9 cellular contexts compared by ENCODE assay signal in genomic region chr2:161141033-161141432, GRCh38. TPM values are rescaled to one million over a fixed set of nuclear protein-coding genes. Genes with fewer than 3 reads are reported as not detected.
DNase-seq lines count a peak whose midpoint lies in the region; ATAC-seq and TF ChIP-seq lines count a peak whose summit lies in the region.
"Had no signal": no experiment of that assay in that cellular context is flagged by ENCODE, and none has a peak within 500 bp of the region (broad histone marks: within the 10 kb centered on the region; RNA-seq: fewer than 3 reads in every experiment).

No MANE protein-coding gene starts in this region.

- POLR2A ChIA-PET in activated CD4-positive, alpha-beta memory T cell treated with anti-CD3 and anti-CD28 coated beads, Interleukin-2, amount 10 ng/mL, durations not matched to agents 7 days and 5 days (lab: Charles Lee) = interaction anchor here (0.9 kb wide), 1 partner anchor 25 kb away, joined by 4 read pairs; no protein-coding TSS in a partner anchor

- CTCF ChIA-PET in activated CD4-positive, alpha-beta memory T cell treated with anti-CD3 and anti-CD28 coated beads, Interleukin-2, amount 10 ng/mL, durations not matched to agents 7 days and 5 days (lab: Charles Lee) = interaction anchor here (1.5 kb wide), 1 partner anchor 78 kb away, joined by 7 read pairs; no protein-coding TSS in a partner anchor

- H3K9ac ChIP-seq in DND-41 (ENCODE audit: low read depth, low read length) = no peak overlapping the region

- peaks cover 80% of the 10 kb centered on the region for H3K4me1 Mint-ChIP-seq in activated CD4-positive, alpha-beta memory T cell treated with anti-CD3 and anti-CD28 coated beads, Interleukin-2, amount 10 ng/mL, durations not matched to agents 7 days and 5 days

- H3K4me3 Mint-ChIP-seq in activated CD4-positive, alpha-beta memory T cell treated with anti-CD3 and anti-CD28 coated beads, Interleukin-2, amount 10 ng/mL, durations not matched to agents 7 days and 5 days = peak overlapping the region; percentile 52
- H3K4me3 Mint-ChIP-seq: mesothelial cell of epicardium had no signal

- peak overlapping the region; percentile 23 for H3K27ac Mint-ChIP-seq in activated CD4-positive, alpha-beta memory T cell treated with anti-CD3 and anti-CD28 coated beads, Interleukin-2, amount 10 ng/mL, durations not matched to agents 7 days and 5 days
- H3K27ac Mint-ChIP-seq: mesothelial cell of epicardium had no signal

- no peaks in the 10 kb centered on the region for H3K36me3 ChIP-seq in DND-41 (ENCODE audit: insufficient read depth, low read length)

- peaks cover 23% of the 10 kb centered on the region for H3K9me3 Mint-ChIP-seq in activated CD4-positive, alpha-beta memory T cell treated with anti-CD3 and anti-CD28 coated beads, Interleukin-2, amount 10 ng/mL, durations not matched to agents 7 days and 5 days

- no peaks in the 10 kb centered on the region for H3K27me3 Mint-ChIP-seq in activated CD4-positive, alpha-beta memory T cell treated with anti-CD3 and anti-CD28 coated beads, Interleukin-2, amount 10 ng/mL, durations not matched to agents 7 days and 5 days

- H3K36me3 Mint-ChIP-seq in activated CD4-positive, alpha-beta memory T cell treated with anti-CD3 and anti-CD28 coated beads, Interleukin-2, amount 10 ng/mL, durations not matched to agents 7 days and 5 days (ENCODE audit: low read depth) = peaks cover 56% of the 10 kb centered on the region

- H4K20me1 ChIP-seq in DND-41 (ENCODE audit: insufficient read depth, low read length) = no peaks in the 10 kb centered on the region

- no peaks in the 10 kb centered on the region; the same call in 1 of the 2 replicates for H3K4me1 ChIP-seq in DND-41 (ENCODE audit: insufficient read depth, low read length)

- H3K9me3 ChIP-seq in DND-41 (ENCODE audit: insufficient read depth, low read length, severe bottlenecking) = no peaks in the 10 kb centered on the region

- ATAC-seq in DND-41 (ENCODE audit: insufficient read depth, low read depth) (peak; percentile 29; the same call in 2 of the 3 replicates), GM19351 (IDR thresholded peaks at IDR 0.05; ENCODE audit: unreplicated experiment) (peak; percentile 46), HG03097 (IDR thresholded peaks at IDR 0.05; ENCODE audit: low FRiP score, unreplicated experiment) (peak; percentile 47), Right ventricle myocardium superior (ENCODE audit: poor library complexity) (no peak)

- no peak overlapping the region for H2AFZ ChIP-seq in DND-41 (ENCODE audit: low read depth, low read length)

- DNase-seq in DND-41 = no peak
- peak; percentile 36 for DNase-seq in activated CD4-positive, alpha-beta memory T cell treated with anti-CD3 and anti-CD28 coated beads, Interleukin-2, amount 10 ng/mL, durations not matched to agents 7 days and 5 days
- DNase-seq in Right ventricle myocardium superior = no peak
- no peak for DNase-seq in NCI-H187 treated with DMSO at 0.1 percent for 48 hours (lab: John Stamatoyannopoulos, UW)
- DNase-seq in NCI-H1092 treated with DMSO at 0.1 percent for 48 hours (lab: John Stamatoyannopoulos, UW) = no peak
- no peak for DNase-seq in NCI-H774 (lab: John Stamatoyannopoulos, UW)

- no peak overlapping the region for H3K27ac ChIP-seq in DND-41 (ENCODE audit: low read length)

- H3K79me2 ChIP-seq in DND-41 (ENCODE audit: insufficient read depth, low read length) = no peaks in the 10 kb centered on the region

- no peak overlapping the region for H3K4me3 ChIP-seq in DND-41 (ENCODE audit: low read depth in 1 of 2, low read length in 2 of 2)

- no peak for TF ChIP-seq CTCF in DND-41 (IDR thresholded peaks at IDR 0.05; ENCODE audit: borderline replicate concordance, extremely low read depth, low read length, poor library complexity, severe bottlenecking)

- no peak overlapping the region for H3K4me2 ChIP-seq in DND-41 (ENCODE audit: insufficient read depth, low read length)

- intact Hi-C loops in Right ventricle myocardium superior (cut with DNase I) = no loop called here

- no peaks in the 10 kb centered on the region for H3K27me3 ChIP-seq in DND-41 (ENCODE audit: insufficient read depth, low read length, poor library complexity)

RNA-seq across cellular contexts. Expression of gene TANK, which starts 19.2 kb away (rescaled TPM):
- total RNA-seq in activated CD4-positive, alpha-beta memory T cell treated with anti-CD3 and anti-CD28 coated beads, Interleukin-2, amount 10 ng/mL, durations not matched to agents 7 days and 5 days = 100 to 1,000 TPM; 118 to 126 TPM
- 25.7 TPM for total RNA-seq in Right ventricle myocardium superior
